ENCODE assay signal across 39 cellular contexts in genomic region chr6:44306710-44307109, GRCh38. TPM values are rescaled to one million over a fixed set of nuclear protein-coding genes. Genes with fewer than 3 reads are reported as not detected.
"Had no signal": no experiment of that assay in that cellular context is flagged by ENCODE, and none has a peak within 500 bp of the region (broad histone marks: within the 10 kb centered on the region; RNA-seq: fewer than 3 reads in every experiment).

No MANE protein-coding gene starts in this region.

- FAIRE-seq: bronchial epithelial cell, TTC549 had no signal

- H3K9me3 Mint-ChIP-seq: activated CD4-positive, alpha-beta memory T cell treated with anti-CD3 and anti-CD28 coated beads, Interleukin-2, amount 10 ng/mL, durations not matched to agents 7 days and 5 days; activated CD4-positive, alpha-beta T cell treated with anti-CD3 and anti-CD28 coated beads, Interleukin-2, amount 10 ng/mL, durations not matched to agents 7 days and 5 days; activated naive CD4-positive, alpha-beta T cell treated with anti-CD3 and anti-CD28 coated beads, Interleukin-2, amount 10 ng/mL, durations not matched to agents 7 days and 5 days; activated naive CD4-positive, alpha-beta T cell treated with anti-CD3 and anti-CD28 coated beads, Interleukin-2, amount 50 U/mL, for 24 hours; activated naive CD8-positive, alpha-beta T cell treated with anti-CD3 and anti-CD28 coated beads, Interleukin-2, amount 10 ng/mL, durations not matched to agents 7 days and 5 days; activated naive CD8-positive, alpha-beta T cell treated with anti-CD3 and anti-CD28 coated beads, Interleukin-2, amount 50 U/mL, for 24 hours; activated T-cell treated with anti-CD3 and anti-CD28 coated beads, Interleukin-2, amount 50 U/mL, for 24 hours; activated T-helper 2 cell treated with anti-CD3 and anti-CD28 coated beads, Interferon-gamma antibody, Interleukin-2, Interleukin-4, amounts not matched to agents 10 μg/mL and 5 μg/mL and 100 μg/mL, durations not matched to agents 14 hours and 24 hours and 36 hours; brain; central memory CD8-positive, alpha-beta T cell; T-helper 1 cell treated with Interleukin-12 subunit alpha and Interleukin-12 subunit beta and Interleukin-4 antibody, amounts not matched to agents 30 μg/mL and 1 μg/mL, for 36 hours; T-helper 2 cell treated with Interferon-gamma antibody and Interleukin-4, amounts not matched to agents 5 μg/mL and 100 μg/mL, for 36 hours; WTC11 had no signal

- H3K27me3 Mint-ChIP-seq: activated CD4-positive, alpha-beta memory T cell treated with anti-CD3 and anti-CD28 coated beads, Interleukin-2, amount 10 ng/mL, durations not matched to agents 7 days and 5 days; activated CD4-positive, alpha-beta T cell treated with anti-CD3 and anti-CD28 coated beads, Interleukin-2, amount 10 ng/mL, durations not matched to agents 7 days and 5 days; activated CD8-positive, alpha-beta memory T cell treated with anti-CD3 and anti-CD28 coated beads, Interleukin-2, amount 10 ng/mL, durations not matched to agents 7 days and 5 days; activated naive CD4-positive, alpha-beta T cell treated with anti-CD3 and anti-CD28 coated beads, Interleukin-2, amount 10 ng/mL, durations not matched to agents 7 days and 5 days; activated naive CD4-positive, alpha-beta T cell treated with anti-CD3 and anti-CD28 coated beads, Interleukin-2, amount 50 U/mL, for 24 hours; activated naive CD8-positive, alpha-beta T cell; activated naive CD8-positive, alpha-beta T cell treated with anti-CD3 and anti-CD28 coated beads, Interleukin-2, amount 10 ng/mL, durations not matched to agents 7 days and 5 days; activated naive CD8-positive, alpha-beta T cell treated with anti-CD3 and anti-CD28 coated beads, Interleukin-2, amount 50 U/mL, for 24 hours; activated T-cell treated with anti-CD3 and anti-CD28 coated beads, Interleukin-2, amount 50 U/mL, for 24 hours; brain; central memory CD8-positive, alpha-beta T cell had no signal

- ATAC-seq: activated CD4-positive, CD25-positive, alpha-beta regulatory T cell treated with anti-CD3 and anti-CD28 coated beads, Interleukin-2, amount 50 U/mL, for 24 hours; activated CD8-positive, alpha-beta memory T cell treated with anti-CD3 and anti-CD28 coated beads, Interleukin-2, amount 10 ng/mL, durations not matched to agents 7 days and 5 days; activated CD8-positive, alpha-beta T cell treated with anti-CD3 and anti-CD28 coated beads, Interleukin-2, amount 10 ng/mL, durations not matched to agents 7 days and 5 days; activated naive CD8-positive, alpha-beta T cell treated with anti-CD3 and anti-CD28 coated beads, Interleukin-2, amount 50 U/mL, for 24 hours; WTC11 had no signal

- H3K4me3 ChIP-seq: ascending aorta, cardiac muscle cell had no signal

- H3K9me3 ChIP-seq: ascending aorta had no signal

- H3K4me1 ChIP-seq: ascending aorta had no signal

- H3K27ac Mint-ChIP-seq: activated CD4-positive, alpha-beta memory T cell treated with anti-CD3 and anti-CD28 coated beads, Interleukin-2, amount 10 ng/mL, durations not matched to agents 7 days and 5 days; activated CD4-positive, alpha-beta T cell treated with anti-CD3 and anti-CD28 coated beads, Interleukin-2, amount 10 ng/mL, durations not matched to agents 7 days and 5 days; activated CD8-positive, alpha-beta memory T cell treated with anti-CD3 and anti-CD28 coated beads, Interleukin-2, amount 10 ng/mL, durations not matched to agents 7 days and 5 days; activated CD8-positive, alpha-beta T cell treated with anti-CD3 and anti-CD28 coated beads, Interleukin-2, amount 10 ng/mL, durations not matched to agents 7 days and 5 days; activated naive CD4-positive, alpha-beta T cell treated with anti-CD3 and anti-CD28 coated beads, Interleukin-2, amount 10 ng/mL, durations not matched to agents 7 days and 5 days; activated naive CD4-positive, alpha-beta T cell treated with anti-CD3 and anti-CD28 coated beads, Interleukin-2, amount 50 U/mL, for 24 hours; activated naive CD8-positive, alpha-beta T cell; activated naive CD8-positive, alpha-beta T cell treated with anti-CD3 and anti-CD28 coated beads, Interleukin-2, amount 10 ng/mL, durations not matched to agents 7 days and 5 days; activated naive CD8-positive, alpha-beta T cell treated with anti-CD3 and anti-CD28 coated beads, Interleukin-2, amount 50 U/mL, for 24 hours; activated T-cell treated with anti-CD3 and anti-CD28 coated beads, Interleukin-2, amount 50 U/mL, for 24 hours; activated T-helper 2 cell treated with anti-CD3 and anti-CD28 coated beads, Interferon-gamma antibody, Interleukin-2, Interleukin-4, amounts not matched to agents 10 μg/mL and 5 μg/mL and 100 μg/mL, durations not matched to agents 14 hours and 24 hours and 36 hours; brain; T-helper 1 cell treated with Interleukin-12 subunit alpha and Interleukin-12 subunit beta and Interleukin-4 antibody, amounts not matched to agents 30 μg/mL and 1 μg/mL, for 36 hours; T-helper 2 cell treated with Interferon-gamma antibody and Interleukin-4, amounts not matched to agents 5 μg/mL and 100 μg/mL, for 36 hours; WTC11 had no signal

- DNase-seq: activated CD4-positive, alpha-beta memory T cell treated with anti-CD3 and anti-CD28 coated beads, Interleukin-2, amount 10 ng/mL, durations not matched to agents 7 days and 5 days; activated CD4-positive, alpha-beta T cell treated with anti-CD3 and anti-CD28 coated beads for 4 hours; activated CD4-positive, alpha-beta T cell treated with anti-CD3 and anti-CD28 coated beads, Interleukin-2, amount 10 ng/mL, durations not matched to agents 7 days and 5 days; activated CD4-positive, alpha-beta T cell treated with anti-CD3 and anti-CD28 coated beads, Interleukin-2, amount 50 U/mL, for 48 hours; activated CD4-positive, CD25-positive, alpha-beta regulatory T cell; activated CD8-positive, alpha-beta memory T cell treated with anti-CD3 and anti-CD28 coated beads for 24 hours; activated CD8-positive, alpha-beta memory T cell treated with anti-CD3 and anti-CD28 coated beads, Interleukin-2, amount 10 ng/mL, durations not matched to agents 7 days and 5 days; activated CD8-positive, alpha-beta memory T cell treated with anti-CD3 and anti-CD28 coated beads, Interleukin-2, amount 50 U/mL, for 48 hours; activated CD8-positive, alpha-beta T cell treated with anti-CD3 and anti-CD28 coated beads, Interleukin-2, amount 10 ng/mL, durations not matched to agents 7 days and 5 days; activated effector memory CD4-positive, alpha-beta T cell treated with Interleukin-2 at 50 U/mL for 16 hours; activated gamma-delta T cell; activated naive CD4-positive, alpha-beta T cell treated with anti-CD3 and anti-CD28 coated beads, Interleukin-2, amount 10 ng/mL, durations not matched to agents 7 days and 5 days; activated naive CD4-positive, alpha-beta T cell treated with Interleukin-2 at 50 U/mL for 16 hours; activated naive CD8-positive, alpha-beta T cell treated with anti-CD3 and anti-CD28 coated beads, Interleukin-2, amount 10 ng/mL, durations not matched to agents 7 days and 5 days; activated naive CD8-positive, alpha-beta T cell treated with anti-CD3 and anti-CD28 coated beads, Interleukin-2, amount 50 U/mL, for 24 hours; activated T-cell treated with anti-CD3 and anti-CD28 coated beads, Interleukin-2, amount 50 U/mL, for 24 hours; activated T-cell treated with anti-CD3 and anti-CD28 coated beads, Interleukin-2, amount 50 U/mL, for 48 hours; amygdala; anterior cingulate cortex; cerebellar nuclear complex; SW 1271; T-helper 1 cell; T-helper 2 cell; T-helper 9 cell had no signal

- H3K27ac ChIP-seq: ascending aorta, cardiac muscle cell, VCaP had no signal

- H3K27me3 ChIP-seq: ascending aorta, cardiac muscle cell had no signal

- H3K4me3 Mint-ChIP-seq: activated CD4-positive, alpha-beta memory T cell treated with anti-CD3 and anti-CD28 coated beads, Interleukin-2, amount 10 ng/mL, durations not matched to agents 7 days and 5 days; activated CD4-positive, alpha-beta T cell treated with anti-CD3 and anti-CD28 coated beads, Interleukin-2, amount 10 ng/mL, durations not matched to agents 7 days and 5 days; activated CD8-positive, alpha-beta memory T cell treated with anti-CD3 and anti-CD28 coated beads, Interleukin-2, amount 10 ng/mL, durations not matched to agents 7 days and 5 days; activated CD8-positive, alpha-beta T cell treated with anti-CD3 and anti-CD28 coated beads, Interleukin-2, amount 10 ng/mL, durations not matched to agents 7 days and 5 days; activated naive CD4-positive, alpha-beta T cell treated with anti-CD3 and anti-CD28 coated beads, Interleukin-2, amount 10 ng/mL, durations not matched to agents 7 days and 5 days; activated naive CD4-positive, alpha-beta T cell treated with anti-CD3 and anti-CD28 coated beads, Interleukin-2, amount 50 U/mL, for 24 hours; activated naive CD8-positive, alpha-beta T cell; activated naive CD8-positive, alpha-beta T cell treated with anti-CD3 and anti-CD28 coated beads, Interleukin-2, amount 10 ng/mL, durations not matched to agents 7 days and 5 days; activated naive CD8-positive, alpha-beta T cell treated with anti-CD3 and anti-CD28 coated beads, Interleukin-2, amount 50 U/mL, for 24 hours; activated T-cell treated with anti-CD3 and anti-CD28 coated beads, Interleukin-2, amount 50 U/mL, for 24 hours; brain; central memory CD8-positive, alpha-beta T cell; T-helper 1 cell treated with Interleukin-12 subunit alpha and Interleukin-12 subunit beta and Interleukin-4 antibody, amounts not matched to agents 30 μg/mL and 1 μg/mL, for 36 hours; T-helper 2 cell treated with Interferon-gamma antibody and Interleukin-4, amounts not matched to agents 5 μg/mL and 100 μg/mL, for 36 hours; WTC11 had no signal

RNA-seq across cellular contexts. Expression of gene SPATS1, which starts 35.7 kb away (rescaled TPM):
- total RNA-seq: activated CD4-positive, alpha-beta memory T cell treated with anti-CD3 and anti-CD28 coated beads, Interleukin-2, amount 10 ng/mL, durations not matched to agents 7 days and 5 days; activated CD4-positive, alpha-beta T cell treated with anti-CD3 and anti-CD28 coated beads, Interleukin-2, amount 10 ng/mL, durations not matched to agents 7 days and 5 days; activated CD8-positive, alpha-beta memory T cell treated with anti-CD3 and anti-CD28 coated beads, Interleukin-2, amount 10 ng/mL, durations not matched to agents 7 days and 5 days; activated CD8-positive, alpha-beta T cell treated with anti-CD3 and anti-CD28 coated beads, Interleukin-2, amount 10 ng/mL, durations not matched to agents 7 days and 5 days; activated naive CD8-positive, alpha-beta T cell treated with anti-CD3 and anti-CD28 coated beads, Interleukin-2, amount 10 ng/mL, durations not matched to agents 7 days and 5 days; activated T-helper 2 cell treated with anti-CD3 and anti-CD28 coated beads, Interferon-gamma antibody, Interleukin-2, Interleukin-4, amounts not matched to agents 10 μg/mL and 5 μg/mL and 100 μg/mL, durations not matched to agents 14 hours and 24 hours and 36 hours; ascending aorta; bronchial epithelial cell; cardiac muscle cell; WTC11 had no signal
- polyA plus RNA-seq: adipose tissue, cardiac muscle cell had no signal

RNA-seq across cellular contexts. Expression of gene TMEM151B, which starts 36.5 kb away (rescaled TPM):
- total RNA-seq: activated CD4-positive, alpha-beta memory T cell treated with anti-CD3 and anti-CD28 coated beads, Interleukin-2, amount 10 ng/mL, durations not matched to agents 7 days and 5 days; activated CD4-positive, alpha-beta T cell treated with anti-CD3 and anti-CD28 coated beads, Interleukin-2, amount 10 ng/mL, durations not matched to agents 7 days and 5 days; activated CD8-positive, alpha-beta T cell treated with anti-CD3 and anti-CD28 coated beads, Interleukin-2, amount 10 ng/mL, durations not matched to agents 7 days and 5 days; activated naive CD8-positive, alpha-beta T cell treated with anti-CD3 and anti-CD28 coated beads, Interleukin-2, amount 10 ng/mL, durations not matched to agents 7 days and 5 days; activated T-helper 2 cell treated with anti-CD3 and anti-CD28 coated beads, Interferon-gamma antibody, Interleukin-2, Interleukin-4, amounts not matched to agents 10 μg/mL and 5 μg/mL and 100 μg/mL, durations not matched to agents 14 hours and 24 hours and 36 hours; ascending aorta; bronchial epithelial cell had no signal
